1 cellular context compared by ENCODE assay signal in genomic region chr5:1779021-1779680, GRCh38.
TF ChIP-seq lines count a peak whose summit lies in the region.

No MANE protein-coding gene starts in this region.

TF ChIP-seq in H1, 55 proteins besides CTCF, POLR2A, EP300 and RAD21 (continued from another document):
- TF ChIP-seq KDM1A (IDR thresholded peaks at IDR 0.05; ENCODE audit: borderline replicate concordance, low read length) = no peak
- TF ChIP-seq RBBP5 (IDR thresholded peaks at IDR 0.05; ENCODE audit: borderline replicate concordance, low read depth, low read length) = no peak
- TF ChIP-seq ZNF274 (IDR thresholded peaks at IDR 0.05; ENCODE audit: borderline replicate concordance, extremely low read depth, low read length) = no peak
- no peak for TF ChIP-seq SIX5 (IDR thresholded peaks at IDR 0.05; ENCODE audit: low read depth, low read length)
